In the genomic region with DNA sequence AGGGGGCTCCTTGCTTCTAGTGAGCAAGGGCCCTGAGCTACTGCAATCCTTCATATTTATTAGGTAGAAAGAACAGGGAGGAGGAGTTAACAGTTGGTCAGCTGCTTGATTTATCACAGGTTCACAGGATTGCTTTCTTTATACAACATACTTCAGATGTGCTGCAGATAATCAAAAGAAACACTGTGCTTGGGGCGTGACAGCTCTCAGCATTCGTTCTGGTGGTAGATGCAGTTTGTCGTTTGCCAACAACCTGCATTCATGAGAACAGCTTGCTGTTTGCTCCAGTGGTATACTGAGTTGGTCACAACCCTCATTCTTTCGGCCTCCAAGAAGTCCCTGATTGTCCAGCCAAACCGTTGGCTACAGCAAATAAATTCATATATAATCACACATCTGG, we compare ENCODE assay signal across 33 cellular contexts.
"Had no signal": no experiment of that assay in that cellular context is flagged by ENCODE, and none has a peak within 500 bp of the region (broad histone marks: within the 10 kb centered on the region; RNA-seq: fewer than 3 reads in every experiment).

No MANE protein-coding gene starts in this region.

- H3K9me3 ChIP-seq: adrenal gland, breast epithelium had no signal

- H3K4me2 ChIP-seq: PC-9 had no signal

- H3K4me3 ChIP-seq: adrenal gland, body of pancreas, breast epithelium, MG63, PC-9 had no signal

- H3K4me1 ChIP-seq: adrenal gland, body of pancreas, breast epithelium had no signal

- H3K27me3 ChIP-seq: adrenal gland, body of pancreas had no signal

- H3K36me3 ChIP-seq: adrenal gland, breast epithelium, MG63 had no signal

- DNase-seq: activated B cell treated with CpG ODN at 0.5 μM for 24 hours; activated CD4-positive, alpha-beta memory T cell treated with anti-CD3 and anti-CD28 coated beads for 36 hours; activated CD4-positive, alpha-beta T cell treated with anti-CD3 and anti-CD28 coated beads for 4 hours; activated CD4-positive, alpha-beta T cell treated with anti-CD3 and anti-CD28 coated beads, Interleukin-2, amount 50 U/mL, for 1 hour; activated CD4-positive, CD25-positive, alpha-beta regulatory T cell treated with anti-CD3 and anti-CD28 coated beads, Interleukin-2, amount 50 U/mL, for 72 hours; activated CD8-positive, alpha-beta memory T cell treated with anti-CD3 and anti-CD28 coated beads, Interleukin-2, amount 50 U/mL, for 4 hours; activated gamma-delta T cell treated with Interleukin-2 at 50 U/mL for 16 hours; activated naive CD4-positive, alpha-beta T cell treated with anti-CD3 and anti-CD28 coated beads for 36 hours; activated T-cell treated with anti-CD3 and anti-CD28 coated beads for 4 hours; activated T-cell treated with anti-CD3 and anti-CD28 coated beads, Interleukin-2, amount 50 U/mL, for 4 hours; adrenal gland; body of pancreas; Kasumi-1; KG1; MG63; NCI-H1048; NCI-H1105 treated with DMSO at 0.1 percent for 48 hours; NCI-H1436; NCI-H1694; NCI-H2029; NCI-H345; NCI-H524 treated with DMSO at 0.1 percent for 48 hours; NCI-H748 treated with DMSO at 0.1 percent for 48 hours; NK-92 treated with Interleukin-12 subunit alpha and Interleukin-12 subunit beta, amount 100 ng/mL, for 24 hours; PC-9; SIG-M5; SW 1271; T-helper 1 cell; T-helper 2 cell; T-helper 9 cell had no signal

- H3K27ac ChIP-seq: adrenal gland, body of pancreas, breast epithelium, PC-9, RWPE1, VCaP had no signal

- H2AFZ ChIP-seq: PC-9 had no signal
